16 cellular contexts compared by ENCODE assay signal in genomic region chr9:116543731-116544400, GRCh38.
A peak's percentile ranks its signal among the peaks of the same experiment; 100 is the strongest.
DNase-seq lines count a peak whose midpoint lies in the region; ATAC-seq, FAIRE-seq and TF ChIP-seq lines count a peak whose summit lies in the region.
"Had no signal": no experiment of that assay in that cellular context is flagged by ENCODE, and none has a peak within 500 bp of the region (broad histone marks: within the 10 kb centered on the region; RNA-seq: fewer than 3 reads in every experiment).

No MANE protein-coding gene starts in this region.

- H3K36me3 Mint-ChIP-seq in activated CD4-positive, alpha-beta T cell treated with anti-CD3 and anti-CD28 coated beads, Interleukin-2, amount 10 ng/mL, durations not matched to agents 24 days and 14 days (ENCODE audit: low read depth), result no peaks in the 10 kb centered on the region

- peak in 7 of 8 donors; percentile 16 to 91 (median 50) for ATAC-seq in heart right ventricle
- ATAC-seq: T-helper 17 cell had no signal

- DNase-seq in GM04504 (ENCODE audit: low read depth) (peak; percentile 32), astrocyte of the spinal cord (ENCODE audit: low read depth, low spot score) (peak; percentile 58), heart right ventricle (peak in 1 of 2 donors; percentile 35), small intestine (no peak), COLO829 (ENCODE audit: low spot score) (no peak), NCI-H345 treated with DMSO at 0.1 percent for 48 hours (lab: John Stamatoyannopoulos, UW; ENCODE audit: unreplicated experiment) (no peak)
- no peak for DNase-seq in activated CD4-positive, alpha-beta T cell treated with anti-CD3 and anti-CD28 coated beads, Interleukin-2, amount 10 ng/mL, durations not matched to agents 24 days and 14 days
- DNase-seq: activated CD4-positive, alpha-beta T cell treated with anti-CD3 and anti-CD28 coated beads for 48 hours; activated T-cell treated with anti-CD3 and anti-CD28 coated beads, Interleukin-2, amount 50 U/mL, for 48 hours; CD4-positive, CD25-positive, alpha-beta regulatory T cell; Karpas-422; NCI-H524 treated with DMSO at 0.1 percent for 48 hours; RPMI8226; stimulated activated CD4-positive, alpha-beta T cell treated with anti-CD3 and anti-CD28 coated beads, Interleukin-4, amount 100 ng/mL, for 24 hours; T-helper 17 cell had no signal

- peak overlapping the region in 3 of 10 donors; percentile 35 to 72 (median 42) for H3K27ac ChIP-seq in heart right ventricle
- no peak overlapping the region for H3K27ac ChIP-seq in small intestine (ENCODE audit: low read depth in 1 of 2, low read length in 1 of 2)

- TF ChIP-seq CTCF in astrocyte of the spinal cord (IDR thresholded peaks at IDR 0.05; ENCODE audit: low read depth, low read length) (no peak), heart right ventricle (IDR thresholded peaks at IDR 0.05) (no peak)

- H3K27me3 Mint-ChIP-seq in activated CD4-positive, alpha-beta T cell treated with anti-CD3 and anti-CD28 coated beads, Interleukin-2, amount 10 ng/mL, durations not matched to agents 24 days and 14 days, result no peaks in the 10 kb centered on the region
- H3K27me3 Mint-ChIP-seq: CD4-positive, CD25-positive, alpha-beta regulatory T cell; T-helper 17 cell had no signal

- no peak for FAIRE-seq in small intestine (lab: Jason Lieb, UNC)

- no peak overlapping the region for H3K9ac ChIP-seq in skeletal muscle satellite cell (ENCODE audit: low read depth, low read length)

- H3K36me3 ChIP-seq in heart right ventricle (no peaks in the 10 kb centered on the region), skeletal muscle satellite cell (ENCODE audit: insufficient read depth, low read length) (no peaks in the 10 kb centered on the region), small intestine (ENCODE audit: control insufficient read depth in 2 of 2, insufficient read depth in 2 of 2, low read length in 2 of 2) (no peaks in the 10 kb centered on the region)

- H3K4me3 ChIP-seq in astrocyte of the spinal cord (ENCODE audit: low read depth, low read length) (no peak overlapping the region), heart right ventricle (no peak overlapping the region), skeletal muscle satellite cell (ENCODE audit: low read length) (no peak overlapping the region), small intestine (ENCODE audit: low read depth in 1 of 2, low read length in 2 of 2) (no peak overlapping the region)

- peaks cover 4% of the 10 kb centered on the region for H3K9me3 Mint-ChIP-seq in activated CD4-positive, alpha-beta T cell treated with anti-CD3 and anti-CD28 coated beads, Interleukin-2, amount 10 ng/mL, durations not matched to agents 24 days and 14 days

- no peak overlapping the region for H3K4me3 Mint-ChIP-seq in activated CD4-positive, alpha-beta T cell treated with anti-CD3 and anti-CD28 coated beads, Interleukin-2, amount 10 ng/mL, durations not matched to agents 24 days and 14 days
- H3K4me3 Mint-ChIP-seq: CD4-positive, CD25-positive, alpha-beta regulatory T cell; T-helper 17 cell had no signal

- peaks cover 0 to 12% (median 0%) of the 10 kb centered on the region in 9 donors for H3K4me1 ChIP-seq in heart right ventricle
- H3K4me1 ChIP-seq in skeletal muscle satellite cell (ENCODE audit: control insufficient read depth, insufficient read depth, low read length), result peaks cover 32% of the 10 kb centered on the region
- peaks cover 0 to 2% of the 10 kb centered on the region in 2 donors for H3K4me1 ChIP-seq in small intestine (ENCODE audit: control insufficient read depth in 2 of 2, insufficient read depth in 1 of 2, low read depth in 1 of 2, low read length in 1 of 2)

- H3K9me3 ChIP-seq in heart right ventricle, result no peaks in the 10 kb centered on the region
- H3K9me3 ChIP-seq in skeletal muscle satellite cell (replicated peaks; ENCODE audit: low read length), result no peaks in the 10 kb centered on the region
- H3K9me3 ChIP-seq in small intestine (ENCODE audit: control insufficient read depth, low read depth), result no peaks in the 10 kb centered on the region

- H3K27ac Mint-ChIP-seq in activated CD4-positive, alpha-beta T cell treated with anti-CD3 and anti-CD28 coated beads, Interleukin-2, amount 10 ng/mL, durations not matched to agents 24 days and 14 days, result no peak overlapping the region
- H3K27ac Mint-ChIP-seq: CD4-positive, CD25-positive, alpha-beta regulatory T cell; T-helper 17 cell had no signal

- peak overlapping the region; percentile 16 for H3K4me2 ChIP-seq in skeletal muscle satellite cell (ENCODE audit: low read length)

- in situ Hi-C loops in astrocyte of the spinal cord (cut with HindIII; ENCODE audit: low sequenced_read_pairs), result no loop called here

- intact Hi-C loops in heart right ventricle (cut with DNase I), result loop anchor here in 1 of 10 donors (10.0 kb wide), 1 partner anchor 61 kb away; no protein-coding TSS in a partner anchor
- intact Hi-C loops in activated CD4-positive, alpha-beta T cell treated with anti-CD3 and anti-CD28 coated beads, Interleukin-2, amount 10 ng/mL, durations not matched to agents 24 days and 14 days (cut with micrococcal nuclease), result no loop called here

- peaks cover under 1% of the 10 kb centered on the region for H3K4me1 Mint-ChIP-seq in activated CD4-positive, alpha-beta T cell treated with anti-CD3 and anti-CD28 coated beads, Interleukin-2, amount 10 ng/mL, durations not matched to agents 24 days and 14 days
- H3K4me1 Mint-ChIP-seq: T-helper 17 cell had no signal

- H3K27me3 ChIP-seq in heart right ventricle, result no peaks in the 10 kb centered on the region
- H3K27me3 ChIP-seq in skeletal muscle satellite cell (ENCODE audit: control insufficient read depth, insufficient read depth, low read length), result peaks cover 2% of the 10 kb centered on the region
- no peaks in the 10 kb centered on the region for H3K27me3 ChIP-seq in small intestine (ENCODE audit: control insufficient read depth in 2 of 2, insufficient read depth in 2 of 2, low read length in 2 of 2)

- 63 to 73% methylated on average over 8 of the region's 8 CpGs for WGBS in heart right ventricle, 2 donors
- WGBS in small intestine, 3 donors, result 82 to 92% (median 84%) methylated on average over 8 of the region's 8 CpGs

Comparison
In these comparisons a context has a peak if more than half of its experiments do, and no peak if none do; other contexts are left out.
1. DNase-seq: peak in GM04504 (single experiment) and astrocyte of the spinal cord (single experiment); none in small intestine (single experiment), COLO829 (single experiment), activated CD4-positive, alpha-beta T cell treated with anti-CD3 and anti-CD28 coated beads, Interleukin-2, amount 10 ng/mL, durations not matched to agents 24 days and 14 days (single experiment) and NCI-H345 treated with DMSO at 0.1 percent for 48 hours (single experiment).